Comparison of ENCODE assay signal across 32 cellular contexts in the genomic region with DNA sequence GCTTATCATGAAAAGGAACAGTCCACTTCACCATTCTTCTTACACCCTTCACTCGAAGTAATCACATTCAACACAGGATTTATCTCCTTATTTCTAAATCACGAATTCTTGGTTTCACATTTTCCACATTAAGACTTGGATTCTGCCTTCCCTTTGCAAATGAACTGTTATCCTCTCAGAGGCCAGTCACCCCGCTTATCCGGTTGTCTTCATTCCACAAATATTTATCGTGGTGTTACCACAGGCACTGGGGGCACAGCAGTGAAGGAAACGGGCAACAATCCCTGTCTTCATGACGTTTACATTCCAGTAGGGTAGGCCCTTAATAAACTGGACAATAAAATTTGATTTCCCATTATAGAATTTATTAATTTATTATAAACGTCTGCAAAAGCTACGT.
"Had no signal": no experiment of that assay in that cellular context is flagged by ENCODE, and none has a peak within 500 bp of the region (broad histone marks: within the 10 kb centered on the region; RNA-seq: fewer than 3 reads in every experiment).

No MANE protein-coding gene starts in this region.

- H3K27me3 ChIP-seq: MG63 had no signal

- H3K9ac ChIP-seq: KMS-11 had no signal

- DNase-seq: Karpas-422, Kasumi-1, KG1, MG63, MM.1S, MV-4-11, NCI-H1048, NCI-H1092, NCI-H1092 treated with DMSO at 0.1 percent for 48 hours, NCI-H1105, NCI-H1105 treated with DMSO at 0.1 percent for 48 hours, NCI-H1417 treated with DMSO at 0.1 percent for 48 hours, NCI-H1436, NCI-H1436 treated with DMSO at 0.1 percent for 48 hours, NCI-H146, NCI-H1694, NCI-H1694 treated with DMSO at 0.1 percent for 48 hours, NCI-H187, NCI-H187 treated with DMSO at 0.1 percent for 48 hours, NCI-H1930, NCI-H2029, NCI-H2081, NCI-H2081 treated with DMSO at 0.1 percent for 48 hours, NCI-H2107, NCI-H2171, NCI-H2171 treated with DMSO at 0.1 percent for 48 hours, NCI-H2227 treated with DMSO at 0.1 percent for 48 hours, NCI-H226, NCI-H345, NCI-H446, NCI-H446 treated with DMSO at 0.1 percent for 48 hours had no signal

- H3K27ac ChIP-seq: KMS-11 had no signal

- H3K4me3 ChIP-seq: MG63 had no signal

- H3K36me3 ChIP-seq: MG63 had no signal

- H3K4me2 ChIP-seq: KMS-11 had no signal

- H3K9me3 ChIP-seq: MG63 had no signal
